Comparison of ENCODE assay signal across 8 cellular contexts in genomic region chr16:17556276-17557052, GRCh38.
A peak's percentile ranks its signal among the peaks of the same experiment; 100 is the strongest.
DNase-seq lines count a peak whose midpoint lies in the region; ATAC-seq and TF ChIP-seq lines count a peak whose summit lies in the region.

No MANE protein-coding gene starts in this region.

- H2AFZ ChIP-seq in KMS-11 (ENCODE audit: low read depth): no peak overlapping the region

- TF ChIP-seq CTCF in KMS-11 (conservative IDR thresholded peaks at IDR 0.05; ENCODE audit: low read depth, low read length): peak; percentile 70

- H3K27me3 ChIP-seq in KMS-11 (ENCODE audit: insufficient read depth, low read depth): no peaks in the 10 kb centered on the region
- peaks cover 15% of the 10 kb centered on the region for H3K27me3 ChIP-seq in adipocyte (replicated peaks; ENCODE audit: control insufficient read depth, insufficient read depth, low read length)

- H3K9me3 ChIP-seq in adipocyte (ENCODE audit: control insufficient read depth, low read length): no peaks in the 10 kb centered on the region

- H3K4me1 ChIP-seq in KMS-11 (ENCODE audit: low read depth, poor library complexity, severe bottlenecking) (no peaks in the 10 kb centered on the region), adipocyte (ENCODE audit: control insufficient read depth, insufficient read depth, low read length) (no peaks in the 10 kb centered on the region)

- no peak overlapping the region for H3K4me2 ChIP-seq in KMS-11

- DNase-seq in NCI-H2171 treated with DMSO at 0.1 percent for 48 hours (lab: John Stamatoyannopoulos, UW) (peak; percentile 29), NCI-H2171 (lab: John Stamatoyannopoulos, UW) (no peak), adipocyte (ENCODE audit: low read depth) (peak; percentile 50), lung microvascular endothelial cell (ENCODE audit: low read depth in 2 of 2) (peak; percentile 17 to 24), glomerular visceral epithelial cell (ENCODE audit: extremely low spot score) (no peak), NCI-H187 (lab: John Stamatoyannopoulos, UW) (no peak)

- H3K4me3 ChIP-seq in KMS-11 (IDR thresholded peaks at IDR 0.05; ENCODE audit: insufficient read depth, low read depth, low read length) (no peak overlapping the region), adipocyte (ENCODE audit: low read length) (no peak overlapping the region)

- no peak overlapping the region for H3K27ac ChIP-seq in KMS-11

- ATAC-seq in HG03095 (IDR thresholded peaks at IDR 0.05; ENCODE audit: unreplicated experiment): no peak

- no peaks in the 10 kb centered on the region for H3K36me3 ChIP-seq in KMS-11 (ENCODE audit: insufficient read depth)
- H3K36me3 ChIP-seq in adipocyte (ENCODE audit: control insufficient read depth, insufficient read depth, low read length, severe bottlenecking): no peaks in the 10 kb centered on the region

- H3K79me2 ChIP-seq in KMS-11 (ENCODE audit: insufficient read depth, low read depth): no peaks in the 10 kb centered on the region

- H4K20me1 ChIP-seq in KMS-11 (ENCODE audit: insufficient read depth): no peaks in the 10 kb centered on the region

- H3K9ac ChIP-seq in KMS-11: no peak overlapping the region
- no peak overlapping the region for H3K9ac ChIP-seq in adipocyte (ENCODE audit: low read length)

Comparison
In these comparisons a context has a peak if more than half of its experiments do, and no peak if none do; other contexts are left out.
1. DNase-seq: peak in NCI-H2171 treated with DMSO at 0.1 percent for 48 hours (single experiment), adipocyte (single experiment) and lung microvascular endothelial cell (2 of 2); none in NCI-H2171 (single experiment), glomerular visceral epithelial cell (single experiment) and NCI-H187 (0 of 2).